35 cellular contexts compared by ENCODE assay signal in the genomic region with DNA sequence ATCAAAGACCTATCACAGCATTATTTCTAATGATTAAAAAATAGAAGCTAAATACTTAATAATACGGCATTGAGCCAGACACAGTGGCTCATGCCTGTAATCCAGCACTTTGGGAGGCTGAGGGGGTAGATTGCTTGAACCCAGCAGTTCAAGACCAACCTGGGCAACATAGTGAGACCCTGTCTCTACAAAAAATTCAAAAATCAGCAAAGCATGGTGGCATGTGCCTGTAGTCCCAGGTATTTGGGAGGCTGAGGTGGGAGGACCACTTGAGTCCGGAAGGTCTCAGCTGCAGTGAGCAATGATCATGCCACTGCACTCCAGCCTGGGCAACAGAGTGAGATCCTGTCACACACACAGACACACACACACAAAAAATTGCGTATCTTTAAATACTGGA.
"Had no signal": no experiment of that assay in that cellular context is flagged by ENCODE, and none has a peak within 500 bp of the region (broad histone marks: within the 10 kb centered on the region; RNA-seq: fewer than 3 reads in every experiment).

No MANE protein-coding gene starts in this region.

- H3K27me3 ChIP-seq: MG63 had no signal

- H3K9me3 ChIP-seq: MG63 had no signal

- DNase-seq: Karpas-422, Kasumi-1, MG63, MM.1S, MV-4-11, NCI-H1048, NCI-H1092, NCI-H1092 treated with DMSO at 0.1 percent for 48 hours, NCI-H1105, NCI-H1105 treated with DMSO at 0.1 percent for 48 hours, NCI-H1417, NCI-H1417 treated with DMSO at 0.1 percent for 48 hours, NCI-H1436, NCI-H1436 treated with DMSO at 0.1 percent for 48 hours, NCI-H146, NCI-H1694, NCI-H1694 treated with DMSO at 0.1 percent for 48 hours, NCI-H187, NCI-H187 treated with DMSO at 0.1 percent for 48 hours, NCI-H1930, NCI-H2029, NCI-H2029 treated with DMSO at 0.1 percent for 48 hours, NCI-H2081, NCI-H2081 treated with DMSO at 0.1 percent for 48 hours, NCI-H2107, NCI-H2171, NCI-H2171 treated with DMSO at 0.1 percent for 48 hours, NCI-H2227 treated with DMSO at 0.1 percent for 48 hours, NCI-H226, NCI-H345, NCI-H446, NCI-H446 treated with DMSO at 0.1 percent for 48 hours, NCI-H510A, NCI-H510A treated with DMSO at 0.1 percent for 48 hours, NCI-H524 had no signal

- H3K4me3 ChIP-seq: MG63 had no signal
